Comparison of ENCODE assay signal across 10 cellular contexts in genomic region chrX:70132244-70132643, GRCh38. TPM values are rescaled to one million over a fixed set of nuclear protein-coding genes. Genes with fewer than 3 reads are reported as not detected.
DNase-seq lines count a peak whose midpoint lies in the region; ATAC-seq and TF ChIP-seq lines count a peak whose summit lies in the region.
"Had no signal": no experiment of that assay in that cellular context is flagged by ENCODE, and none has a peak within 500 bp of the region (broad histone marks: within the 10 kb centered on the region; RNA-seq: fewer than 3 reads in every experiment).

No MANE protein-coding gene starts in this region.

- no peak for ATAC-seq in T-cell (replicated peaks in 1 of 4)

- H3K14ac ChIP-seq in mesenchymal stem cell (ENCODE audit: low read length in 2 of 2) = no peak overlapping the region

- H3K4me1 Mint-ChIP-seq in T-cell (peaks cover 26 to 45% (median 28%) of the 10 kb centered on the region in 3 donors), progenitor cell of endocrine pancreas (ENCODE audit: low read depth) (peaks cover 6% of the 10 kb centered on the region)

- intact Hi-C loops in tibial artery (cut with DNase I; ENCODE audit: low total_unique reads) = no loop called here

- H3K4me1 ChIP-seq in mesenchymal stem cell (ENCODE audit: control insufficient read depth, insufficient read depth, low read depth, low read length) (peaks cover 2% of the 10 kb centered on the region), tibial artery (peaks cover 0 to 21% (median 4%) of the 10 kb centered on the region in 4 donors)
- H3K4me1 ChIP-seq: prostate gland had no signal

- H2BK12ac ChIP-seq in mesenchymal stem cell (ENCODE audit: low read length in 2 of 2) = no peak overlapping the region

- no peak overlapping the region for H2BK5ac ChIP-seq in mesenchymal stem cell (ENCODE audit: low read depth, low read length, poor library complexity, severe bottlenecking)

- H3K9me3 ChIP-seq in mesenchymal stem cell (ENCODE audit: control insufficient read depth, low read length) (no peaks in the 10 kb centered on the region), tibial artery (no peaks in the 10 kb centered on the region)
- H3K9me3 ChIP-seq: prostate gland had no signal

- CTCF ChIA-PET in T-cell (lab: Charles Lee) = interaction anchor here (0.5 to 1.9 kb wide), 3 partner anchors 65 to 1304 kb away, joined by 3 to 15 read pairs (median 3); partner anchors contain the start of gene EFNB1 (in 1 of the 2)

- H3K27ac ChIP-seq in mesenchymal stem cell (ENCODE audit: low read length, poor library complexity, severe bottlenecking) = no peak overlapping the region
- H3K27ac ChIP-seq in tibial artery = peak overlapping the region in 1 of 2 donors; percentile 71

- no peak overlapping the region for H2BK15ac ChIP-seq in mesenchymal stem cell (ENCODE audit: low read depth, poor library complexity, severe bottlenecking)

- H2AK5ac ChIP-seq in mesenchymal stem cell (ENCODE audit: low read length, severe bottlenecking) = no peak overlapping the region

- H3K4me3 ChIP-seq in Jurkat, Clone E6-1 (ENCODE audit: low read length) = peak overlapping the region; percentile 90
- H3K4me3 ChIP-seq in mesenchymal stem cell (ENCODE audit: insufficient read depth in 1 of 2, low read depth in 1 of 2, low read length in 2 of 2) (no peak overlapping the region), tibial artery (no peak overlapping the region)

- no peak overlapping the region for H3K4me2 ChIP-seq in mesenchymal stem cell (ENCODE audit: low read length, poor library complexity, severe bottlenecking)

- H3K23ac ChIP-seq in mesenchymal stem cell (ENCODE audit: low read length in 2 of 2) = no peak overlapping the region

- DNase-seq in DMS 273 treated with DMSO at 0.1 percent for 48 hours (lab: John Stamatoyannopoulos, UW) (peak; percentile 21), T-cell (no peak), mesenchymal stem cell (no peak), progenitor cell of endocrine pancreas (ENCODE audit: low spot score, unreplicated experiment) (no peak), AG20443 (ENCODE audit: low spot score) (no peak), tibial artery (no peak)
- peak; percentile 15 for DNase-seq in Jurkat, Clone E6-1 (ENCODE audit: low read depth, low spot score)
- DNase-seq: stimulated activated naive B cell treated with anti-CD40 and anti-IgM and Interleukin-4, amounts not matched to agents 10 μg/mL and 1 μg/mL and 100 μg/mL, for 72 hours; WERI-Rb-1 had no signal

- no peak overlapping the region for H3K4ac ChIP-seq in mesenchymal stem cell (ENCODE audit: low read depth in 1 of 2, low read length in 2 of 2)

- H3K9me3 Mint-ChIP-seq in T-cell = no peaks in the 10 kb centered on the region
- H3K9me3 Mint-ChIP-seq in progenitor cell of endocrine pancreas (ENCODE audit: low read depth) = peaks cover 14% of the 10 kb centered on the region
- H3K9me3 Mint-ChIP-seq: stimulated activated naive B cell treated with anti-CD40 and anti-IgM and Interleukin-4, amounts not matched to agents 10 μg/mL and 1 μg/mL and 100 μg/mL, for 72 hours had no signal

- H4K91ac ChIP-seq in mesenchymal stem cell (ENCODE audit: low read length) = no peak overlapping the region

- H3K27me3 ChIP-seq in mesenchymal stem cell (ENCODE audit: control insufficient read depth in 1 of 2, insufficient read depth in 1 of 2, low read length in 2 of 2) (peaks cover 0 to 8% of the 10 kb centered on the region in 2 experiments), tibial artery (no peaks in the 10 kb centered on the region)

- H3K27ac Mint-ChIP-seq in T-cell (peak overlapping the region; percentile 78 to 81), progenitor cell of endocrine pancreas (no peak overlapping the region)

- WGBS in mesenchymal stem cell = 100% methylated on average over 2 of the region's 5 CpGs

- peaks cover 10% of the 10 kb centered on the region for H3K36me3 Mint-ChIP-seq in T-cell
- H3K36me3 Mint-ChIP-seq in progenitor cell of endocrine pancreas (ENCODE audit: insufficient read depth) = peaks cover 3% of the 10 kb centered on the region

- TF ChIP-seq CTCF in progenitor cell of endocrine pancreas (IDR thresholded peaks at IDR 0.05; ENCODE audit: unreplicated experiment) (no peak), tibial artery (IDR thresholded peaks at IDR 0.05) (no peak)

- POLR2A ChIA-PET in T-cell (lab: Charles Lee) = no interaction called here

- H3K18ac ChIP-seq in mesenchymal stem cell (ENCODE audit: low read depth in 1 of 2, low read length in 2 of 2) = no peak overlapping the region

- H3K9ac ChIP-seq in mesenchymal stem cell (ENCODE audit: low read length) = peak overlapping the region; percentile 96

- H2BK120ac ChIP-seq in mesenchymal stem cell (ENCODE audit: low read depth, low read length) = no peak overlapping the region

- H4K8ac ChIP-seq in mesenchymal stem cell (ENCODE audit: low read length) = no peak overlapping the region

- H2AFZ ChIP-seq in mesenchymal stem cell (ENCODE audit: low read depth, low read length) = no peak overlapping the region

- peaks cover 0 to 11% of the 10 kb centered on the region in 2 donors for H3K27me3 Mint-ChIP-seq in T-cell
- H3K27me3 Mint-ChIP-seq in progenitor cell of endocrine pancreas = no peaks in the 10 kb centered on the region

- peaks cover 0 to 18% of the 10 kb centered on the region in 2 experiments for H3K36me3 ChIP-seq in mesenchymal stem cell (ENCODE audit: control insufficient read depth in 1 of 2, insufficient read depth in 2 of 2, low read depth in 1 of 2, low read length in 2 of 2)
- H3K36me3 ChIP-seq in tibial artery = no peaks in the 10 kb centered on the region
- H3K36me3 ChIP-seq: prostate gland had no signal

- no peaks in the 10 kb centered on the region for H3K79me1 ChIP-seq in mesenchymal stem cell (replicated peaks; ENCODE audit: low read length, poor library complexity, severe bottlenecking)

- H3K4me3 Mint-ChIP-seq in T-cell (peak overlapping the region; percentile 43 to 86 (median 49)), progenitor cell of endocrine pancreas (ENCODE audit: low read depth) (no peak overlapping the region)

RNA-seq across cellular contexts. Expression of gene IGBP1, which starts 1.0 kb away (rescaled TPM):
- polyA plus RNA-seq in Jurkat, Clone E6-1 (2012; ENCODE audit: insufficient read depth, insufficient read length) = 62.8 TPM
- 10 to 100 TPM; 50.8 to 61.2 (median 59.1) TPM for total RNA-seq in T-cell
- polyA plus RNA-seq in mesenchymal stem cell (2013, experiment 1 of 2) = 56.2 TPM
- 58.2 TPM for polyA plus RNA-seq in mesenchymal stem cell (2013, experiment 2 of 2)
- total RNA-seq in progenitor cell of endocrine pancreas = 58.8 and 60.1 TPM in 2 replicates

RNA-seq across cellular contexts. Expression of gene DGAT2L6, which starts 45.0 kb away (rescaled TPM):
- polyA plus RNA-seq in Jurkat, Clone E6-1 (2012; ENCODE audit: insufficient read depth, insufficient read length) = not detected
- not detected for total RNA-seq in T-cell
- not detected for polyA plus RNA-seq in mesenchymal stem cell (2013, experiment 1 of 2)
- polyA plus RNA-seq in mesenchymal stem cell (2013, experiment 2 of 2) = not detected
- not detected in 2 replicates for total RNA-seq in progenitor cell of endocrine pancreas
- total RNA-seq: prostate gland had no signal

Comparison
In these comparisons a context has a peak if more than half of its experiments do, and no peak if none do; other contexts are left out.
1. DNase-seq: peak in DMS 273 treated with DMSO at 0.1 percent for 48 hours (single experiment) and Jurkat, Clone E6-1 (single experiment); none in T-cell (0 of 34), mesenchymal stem cell (single experiment), progenitor cell of endocrine pancreas (single experiment), AG20443 (single experiment) and tibial artery (0 of 2).